Comparison of ENCODE assay signal across 20 cellular contexts in genomic region chr10:35492387-35493195, GRCh38.
A peak's percentile ranks its signal among the peaks of the same experiment; 100 is the strongest.
DNase-seq lines count a peak whose midpoint lies in the region; ATAC-seq and TF ChIP-seq lines count a peak whose summit lies in the region.
"Had no signal": no experiment of that assay in that cellular context is flagged by ENCODE, and none has a peak within 500 bp of the region (broad histone marks: within the 10 kb centered on the region; RNA-seq: fewer than 3 reads in every experiment).

No MANE protein-coding gene starts in this region.

- no peaks in the 10 kb centered on the region for H3K27me3 Mint-ChIP-seq in effector memory CD8-positive, alpha-beta T cell

- no peak overlapping the region for H2AFZ ChIP-seq in parathyroid adenoma
- H2AFZ ChIP-seq: hepatocyte had no signal

- peaks cover 35 to 38% of the 10 kb centered on the region in 2 donors for H3K4me1 Mint-ChIP-seq in effector memory CD8-positive, alpha-beta T cell (ENCODE audit: low read depth in 2 of 2)

- H3K4me3 Mint-ChIP-seq in effector memory CD8-positive, alpha-beta T cell = no peak overlapping the region
- H3K4me3 Mint-ChIP-seq: T-helper 1 cell treated with Interleukin-12 subunit alpha and Interleukin-12 subunit beta and Interleukin-4 antibody, amounts not matched to agents 30 μg/mL and 1 μg/mL, for 36 hours had no signal

- DNase-seq in H7 (peak; percentile 59), NCI-H69 (lab: John Stamatoyannopoulos, UW) (peak; percentile 23)
- no peak for DNase-seq in effector memory CD8-positive, alpha-beta T cell
- DNase-seq: activated CD4-positive, CD25-positive, alpha-beta regulatory T cell treated with anti-CD3 and anti-CD28 coated beads, Interleukin-2, amount 50 U/mL, for 72 hours; activated effector memory CD4-positive, alpha-beta T cell treated with Interleukin-2 at 50 U/mL for 16 hours; BE2C; NCI-H2029; NCI-H774; ovary; SHP77; stimulated activated CD4-positive, alpha-beta T cell treated with anti-CD3 and anti-CD28 coated beads, Interleukin-4, amount 100 ng/mL, for 4 hours had no signal

- H3K9me3 ChIP-seq in parathyroid adenoma (ENCODE audit: control insufficient read depth, low read length) = no peaks in the 10 kb centered on the region
- H3K9me3 ChIP-seq: BE2C, ovary had no signal

- H3K36me3 ChIP-seq in H7 (replicated peaks; ENCODE audit: control insufficient read depth, insufficient read depth, low read length) (no peaks in the 10 kb centered on the region), parathyroid adenoma (ENCODE audit: control insufficient read depth, insufficient read depth, low read length) (no peaks in the 10 kb centered on the region)
- H3K36me3 ChIP-seq: BE2C, ovary had no signal

- H3K36me3 Mint-ChIP-seq in effector memory CD8-positive, alpha-beta T cell (ENCODE audit: insufficient read depth) = no peaks in the 10 kb centered on the region

- TF ChIP-seq CTCF in parathyroid adenoma (IDR thresholded peaks at IDR 0.05) = no peak

- no peak overlapping the region for H3K4me3 ChIP-seq in H7 (ENCODE audit: insufficient read depth, low read depth, low read length)
- H3K4me3 ChIP-seq in parathyroid adenoma (ENCODE audit: low read depth, low read length) = no peak overlapping the region
- H3K4me3 ChIP-seq: hepatocyte, ovary, skin epidermis had no signal

- H3K9me3 Mint-ChIP-seq in effector memory CD8-positive, alpha-beta T cell = no peaks in the 10 kb centered on the region
- H3K9me3 Mint-ChIP-seq: T-helper 1 cell treated with Interleukin-12 subunit alpha and Interleukin-12 subunit beta and Interleukin-4 antibody, amounts not matched to agents 30 μg/mL and 1 μg/mL, for 36 hours had no signal

- no peaks in the 10 kb centered on the region for H3K27me3 ChIP-seq in H7 (ENCODE audit: control insufficient read depth, insufficient read depth, low read length)
- no peaks in the 10 kb centered on the region for H3K27me3 ChIP-seq in parathyroid adenoma (ENCODE audit: control insufficient read depth, insufficient read depth, low read length)
- H3K27me3 ChIP-seq: BE2C, hepatocyte, ovary had no signal

- peak overlapping the region; percentile 32 for H3K4me2 ChIP-seq in parathyroid adenoma (ENCODE audit: low read length)
- H3K4me2 ChIP-seq: hepatocyte had no signal

- peaks cover 23% of the 10 kb centered on the region for H3K4me1 ChIP-seq in parathyroid adenoma

- peak overlapping the region; percentile 22 for H3K27ac ChIP-seq in parathyroid adenoma
- H3K27ac ChIP-seq: hepatocyte, ovary, skin epidermis had no signal

- ATAC-seq in effector memory CD8-positive, alpha-beta T cell (replicated peaks) = no peak
- ATAC-seq in GM18867 (IDR thresholded peaks at IDR 0.05; ENCODE audit: unreplicated experiment) (no peak), HG03571 (IDR thresholded peaks at IDR 0.05; ENCODE audit: unreplicated experiment) (no peak), GM21423 (IDR thresholded peaks at IDR 0.05; ENCODE audit: unreplicated experiment) (no peak)
- ATAC-seq: HCT116, HepG2 had no signal

- H3K79me2 ChIP-seq in parathyroid adenoma = peaks cover 2% of the 10 kb centered on the region

- H3K9ac ChIP-seq in parathyroid adenoma = no peak overlapping the region

- peak overlapping the region; percentile 27 to 84 for H3K27ac Mint-ChIP-seq in effector memory CD8-positive, alpha-beta T cell
- H3K27ac Mint-ChIP-seq: T-helper 1 cell treated with Interleukin-12 subunit alpha and Interleukin-12 subunit beta and Interleukin-4 antibody, amounts not matched to agents 30 μg/mL and 1 μg/mL, for 36 hours had no signal

Comparison
In these comparisons a context has a peak if more than half of its experiments do, and no peak if none do; other contexts are left out.
1. DNase-seq: peak in H7 (single experiment) and NCI-H69 (single experiment); none in effector memory CD8-positive, alpha-beta T cell (0 of 3).